1 cellular context compared by ENCODE assay signal in genomic region chr15:42409011-42409410, GRCh38.
TF ChIP-seq lines count a peak whose summit lies in the region.

No MANE protein-coding gene starts in this region.

TF ChIP-seq in HepG2, 621 proteins besides CTCF, POLR2A, EP300 and RAD21:
- TF ChIP-seq ZNF704 (CRISPR knock-in tag; IDR thresholded peaks at IDR 0.05; ENCODE audit: borderline replicate concordance): no peak
- no peak for TF ChIP-seq KLF13 (CRISPR knock-in tag; IDR thresholded peaks at IDR 0.05)
- no peak for TF ChIP-seq BATF2 (CRISPR knock-in tag; IDR thresholded peaks at IDR 0.05)
